In genomic region chr10:48526846-48527505, GRCh38 we compare ENCODE assay signal across 14 cellular contexts.
DNase-seq lines count a peak whose midpoint lies in the region; ATAC-seq and TF ChIP-seq lines count a peak whose summit lies in the region.
"Had no signal": no experiment of that assay in that cellular context is flagged by ENCODE, and none has a peak within 500 bp of the region (broad histone marks: within the 10 kb centered on the region; RNA-seq: fewer than 3 reads in every experiment).

No MANE protein-coding gene starts in this region.

- no peak overlapping the region for H3K27ac ChIP-seq in BLaER1 treated with 17β-estradiol and CSF1 and Interleukin-3, amounts not matched to agents 10 nM and 100 nM
- peak overlapping the region; percentile 13 for H3K27ac ChIP-seq in angular gyrus (ENCODE audit: low read depth, low read length)
- no peak overlapping the region for H3K27ac ChIP-seq in gastrocnemius medialis

- TF ChIP-seq POLR2A in gastrocnemius medialis (IDR thresholded peaks at IDR 0.05), result no peak

- peak overlapping the region in 8 of 11 experiments; percentile 14 to 37 (median 32); a peak in 12 of 22 replicates for H3K4me2 ChIP-seq in BLaER1 treated with 17β-estradiol and CSF1 and Interleukin-3, amounts not matched to agents 10 nM and 100 nM

- TF ChIP-seq CTCF in fibroblast of villous mesenchyme (IDR thresholded peaks at IDR 0.05; ENCODE audit: insufficient read depth, low read depth, low read length) (no peak), gastrocnemius medialis (IDR thresholded peaks at IDR 0.05 in 4 of 5, conservative IDR thresholded peaks at IDR 0.05 in 1 of 5) (no peak)

- in situ Hi-C loops in gastrocnemius medialis (cut with MboI; ENCODE audit: low sequenced_read_pairs in 4 of 4), result loop anchor here in 2 of 4 donors (25.0 kb wide), 1 partner anchor 165 kb away; no protein-coding TSS in a partner anchor

- H3K27me3 ChIP-seq in BLaER1 treated with 17β-estradiol and CSF1 and Interleukin-3, amounts not matched to agents 10 nM and 100 nM, result peaks cover 37 to 47% (median 43%) of the 10 kb centered on the region in 11 experiments
- peaks cover 18 to 28% (median 23%) of the 10 kb centered on the region in 3 donors for H3K27me3 ChIP-seq in gastrocnemius medialis

- intact Hi-C loops in gastrocnemius medialis (cut with DNase I; ENCODE audit: low total_unique reads), result no loop called here

- peaks cover 20 to 47% (median 36%) of the 10 kb centered on the region in 11 experiments for H3K9me3 ChIP-seq in BLaER1 treated with 17β-estradiol and CSF1 and Interleukin-3, amounts not matched to agents 10 nM and 100 nM (replicated peaks in 1 of 11)
- no peaks in the 10 kb centered on the region for H3K9me3 ChIP-seq in gastrocnemius medialis

- H3K4me3 ChIP-seq in BLaER1 treated with 17β-estradiol and CSF1 and Interleukin-3, amounts not matched to agents 10 nM and 100 nM, result no peak overlapping the region
- H3K4me3 ChIP-seq in fibroblast of villous mesenchyme (ENCODE audit: low read depth, low read length), result peak overlapping the region; percentile 21
- H3K4me3 ChIP-seq in skeletal muscle cell (ENCODE audit: low read depth, low read length), result peak overlapping the region; percentile 17
- H3K4me3 ChIP-seq in gastrocnemius medialis, result no peak overlapping the region

- peaks cover 0 to 28% (median 0%) of the 10 kb centered on the region in 11 experiments; a peak in 3 of 22 replicates for H4K20me1 ChIP-seq in BLaER1 treated with 17β-estradiol and CSF1 and Interleukin-3, amounts not matched to agents 10 nM and 100 nM

- peaks cover 0 to 33% (median 0%) of the 10 kb centered on the region in 11 experiments; a peak in 3 of 22 replicates for H3K36me3 ChIP-seq in BLaER1 treated with 17β-estradiol and CSF1 and Interleukin-3, amounts not matched to agents 10 nM and 100 nM
- no peaks in the 10 kb centered on the region for H3K36me3 ChIP-seq in gastrocnemius medialis

- DNase-seq in fibroblast of villous mesenchyme (ENCODE audit: low read depth), result no peak
- no peak for DNase-seq in skeletal muscle cell (ENCODE audit: low read depth)
- DNase-seq in NOMO-1 treated with DMSO at 0.1 percent for 48 hours (lab: John Stamatoyannopoulos, UW; ENCODE audit: unreplicated experiment), result no peak
- no peak for DNase-seq in gastrocnemius medialis
- DNase-seq: activated CD4-positive, alpha-beta T cell treated with anti-CD3 and anti-CD28 coated beads for 48 hours; activated naive CD4-positive, alpha-beta T cell; Calu3; left colon; NCI-H1930; NCI-H510A treated with DMSO at 0.1 percent for 48 hours had no signal

- H3K9ac ChIP-seq in BLaER1 treated with 17β-estradiol and CSF1 and Interleukin-3, amounts not matched to agents 10 nM and 100 nM, result no peak overlapping the region

- ATAC-seq in HG03175 (IDR thresholded peaks at IDR 0.05; ENCODE audit: unreplicated experiment) (no peak), GM18519 (IDR thresholded peaks at IDR 0.05; ENCODE audit: low FRiP score, unreplicated experiment) (no peak), gastrocnemius medialis (no peak)
- ATAC-seq: left colon had no signal

- H3K4me1 ChIP-seq in BLaER1 treated with 17β-estradiol and CSF1 and Interleukin-3, amounts not matched to agents 10 nM and 100 nM, result peaks cover 0 to 15% (median 4%) of the 10 kb centered on the region in 10 experiments; a peak in 8 of 20 replicates
- H3K4me1 ChIP-seq in gastrocnemius medialis, result peaks cover 0 to 6% of the 10 kb centered on the region in 2 donors

Comparison
In these comparisons a context has a peak if more than half of its experiments do, and no peak if none do; other contexts are left out.
1. H3K4me3 ChIP-seq: peak in fibroblast of villous mesenchyme (single experiment) and skeletal muscle cell (single experiment); none in BLaER1 treated with 17β-estradiol and CSF1 and Interleukin-3, amounts not matched to agents 10 nM and 100 nM (0 of 10) and gastrocnemius medialis (0 of 4).